Comparison of ENCODE assay signal across 23 cellular contexts in genomic region chr20:63164681-63165537, GRCh38.
"Had no signal": no experiment of that assay in that cellular context is flagged by ENCODE, and none has a peak within 500 bp of the region (broad histone marks: within the 10 kb centered on the region; RNA-seq: fewer than 3 reads in every experiment).

No MANE protein-coding gene starts in this region.

- H3K9me3 Mint-ChIP-seq: effector memory CD8-positive, alpha-beta T cell; immature natural killer cell; natural killer cell; neural crest cell; stimulated activated naive CD8-positive, alpha-beta T cell treated with anti-CD3 and anti-CD28 coated beads, Interleukin-15, amount 100 ng/mL, for 72 hours had no signal

- H3K27me3 ChIP-seq: ovary, right lobe of liver had no signal

- H3K4me1 ChIP-seq: esophagus squamous epithelium, left lung, lower lobe of right lung, psoas muscle, right lobe of liver, suprapubic skin, transverse colon had no signal

- H3K4me1 Mint-ChIP-seq: immature natural killer cell, natural killer cell had no signal

- H3K4me3 ChIP-seq: esophagus squamous epithelium, left lung, lower lobe of right lung, ovary, psoas muscle, right lobe of liver, suprapubic skin, transverse colon had no signal

- H3K27ac Mint-ChIP-seq: effector memory CD8-positive, alpha-beta T cell; immature natural killer cell; natural killer cell; stimulated activated naive CD8-positive, alpha-beta T cell treated with anti-CD3 and anti-CD28 coated beads, Interleukin-15, amount 100 ng/mL, for 72 hours had no signal

- DNase-seq: cortex of kidney; effector memory CD8-positive, alpha-beta T cell; erythroblast; esophagus squamous epithelium; foreskin melanocyte; hypothalamus; immature natural killer cell; islet precursor cell; lower lobe of right lung; natural killer cell; nucleus accumbens; ovary; right lobe of liver; small intestine; stimulated activated CD4-positive, alpha-beta T cell treated with anti-CD3 and anti-CD28 coated beads, Interleukin-15, amount 100 ng/mL, for 24 hours; stimulated activated CD4-positive, alpha-beta T cell treated with anti-CD3 and anti-CD28 coated beads, Interleukin-2, amount 100 ng/mL, for 48 hours; stimulated activated naive CD4-positive, alpha-beta T cell; stimulated activated naive CD8-positive, alpha-beta T cell treated with anti-CD3 and anti-CD28 coated beads, Interleukin-15, amount 100 ng/mL, for 72 hours; transverse colon had no signal

- H3K36me3 ChIP-seq: esophagus squamous epithelium, left lung, lower lobe of right lung, ovary, right lobe of liver, suprapubic skin, transverse colon had no signal

- H3K9me3 ChIP-seq: esophagus squamous epithelium, left lung, lower lobe of right lung, ovary, psoas muscle, right lobe of liver, suprapubic skin, transverse colon had no signal

- H3K36me3 Mint-ChIP-seq: immature natural killer cell, natural killer cell had no signal

- H3K4me3 Mint-ChIP-seq: effector memory CD8-positive, alpha-beta T cell; immature natural killer cell; natural killer cell; neural crest cell; stimulated activated naive CD8-positive, alpha-beta T cell treated with anti-CD3 and anti-CD28 coated beads, Interleukin-15, amount 100 ng/mL, for 72 hours had no signal

- H3K27ac ChIP-seq: esophagus squamous epithelium, left lung, lower lobe of right lung, ovary, psoas muscle, right lobe of liver, suprapubic skin, transverse colon had no signal

- ATAC-seq: effector memory CD8-positive, alpha-beta T cell; left lung; lower lobe of right lung; natural killer cell; psoas muscle; right lobe of liver; stimulated activated naive CD8-positive, alpha-beta T cell treated with anti-CD3 and anti-CD28 coated beads, Interleukin-15, amount 100 ng/mL, for 72 hours had no signal
